2 cellular contexts compared by ENCODE assay signal in the genomic region with DNA sequence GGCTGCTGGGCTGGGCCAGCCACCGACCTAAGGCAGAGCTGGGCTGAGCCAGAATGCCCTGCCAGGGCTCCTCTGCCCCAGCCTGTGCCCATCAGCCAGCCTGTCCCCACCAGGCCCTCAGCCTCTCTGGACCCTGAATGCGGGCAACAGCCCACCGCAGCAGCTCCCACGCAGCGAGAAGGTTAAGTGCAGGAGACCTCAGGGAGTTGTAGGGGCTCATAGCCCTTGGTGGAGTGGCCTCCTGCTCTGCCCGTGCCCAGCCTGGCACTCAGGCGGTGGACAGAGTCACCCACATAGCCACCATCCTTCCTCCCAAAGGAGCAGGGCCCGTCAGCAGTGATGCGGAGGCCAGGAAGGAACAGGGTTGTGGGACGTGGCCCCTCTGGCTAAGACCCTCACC.
A peak's percentile ranks its signal among the peaks of the same experiment; 100 is the strongest.
TF ChIP-seq lines count a peak whose summit lies in the region.

No MANE protein-coding gene starts in this region.

TF ChIP-seq in HEK293, 187 proteins besides CTCF, POLR2A, EP300 and RAD21:
- TF ChIP-seq, protein P1, sequence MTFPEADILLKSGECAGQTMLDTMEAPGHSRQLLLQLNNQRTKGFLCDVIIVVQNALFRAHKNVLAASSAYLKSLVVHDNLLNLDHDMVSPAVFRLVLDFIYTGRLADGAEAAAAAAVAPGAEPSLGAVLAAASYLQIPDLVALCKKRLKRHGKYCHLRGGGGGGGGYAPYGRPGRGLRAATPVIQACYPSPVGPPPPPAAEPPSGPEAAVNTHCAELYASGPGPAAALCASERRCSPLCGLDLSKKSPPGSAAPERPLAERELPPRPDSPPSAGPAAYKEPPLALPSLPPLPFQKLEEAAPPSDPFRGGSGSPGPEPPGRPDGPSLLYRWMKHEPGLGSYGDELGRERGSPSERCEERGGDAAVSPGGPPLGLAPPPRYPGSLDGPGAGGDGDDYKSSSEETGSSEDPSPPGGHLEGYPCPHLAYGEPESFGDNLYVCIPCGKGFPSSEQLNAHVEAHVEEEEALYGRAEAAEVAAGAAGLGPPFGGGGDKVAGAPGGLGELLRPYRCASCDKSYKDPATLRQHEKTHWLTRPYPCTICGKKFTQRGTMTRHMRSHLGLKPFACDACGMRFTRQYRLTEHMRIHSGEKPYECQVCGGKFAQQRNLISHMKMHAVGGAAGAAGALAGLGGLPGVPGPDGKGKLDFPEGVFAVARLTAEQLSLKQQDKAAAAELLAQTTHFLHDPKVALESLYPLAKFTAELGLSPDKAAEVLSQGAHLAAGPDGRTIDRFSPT (tag by site-specific recombination; IDR thresholded peaks at IDR 0.05): peak; percentile 27; the same call in 1 of the 2 replicates
- TF ChIP-seq ZBTB1 (tag by site-specific recombination; IDR thresholded peaks at IDR 0.05): no peak

TF ChIP-seq in H1, 55 proteins besides CTCF, POLR2A, EP300 and RAD21:
- TF ChIP-seq YY1 (IDR thresholded peaks at IDR 0.05; ENCODE audit: low read depth, low read length): no peak
- TF ChIP-seq JUN (IDR thresholded peaks at IDR 0.05; ENCODE audit: low read depth, low read length): no peak
- no peak for TF ChIP-seq EGR1 (IDR thresholded peaks at IDR 0.05; ENCODE audit: borderline replicate concordance, low read depth, low read length)
- TF ChIP-seq BRCA1 (IDR thresholded peaks at IDR 0.05; ENCODE audit: low read depth, low read length): no peak
- TF ChIP-seq KDM5A (IDR thresholded peaks at IDR 0.05; ENCODE audit: low read length): no peak
- TF ChIP-seq, protein P2, sequence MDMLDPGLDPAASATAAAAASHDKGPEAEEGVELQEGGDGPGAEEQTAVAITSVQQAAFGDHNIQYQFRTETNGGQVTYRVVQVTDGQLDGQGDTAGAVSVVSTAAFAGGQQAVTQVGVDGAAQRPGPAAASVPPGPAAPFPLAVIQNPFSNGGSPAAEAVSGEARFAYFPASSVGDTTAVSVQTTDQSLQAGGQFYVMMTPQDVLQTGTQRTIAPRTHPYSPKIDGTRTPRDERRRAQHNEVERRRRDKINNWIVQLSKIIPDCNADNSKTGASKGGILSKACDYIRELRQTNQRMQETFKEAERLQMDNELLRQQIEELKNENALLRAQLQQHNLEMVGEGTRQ (IDR thresholded peaks at IDR 0.05; ENCODE audit: low read length): no peak
- TF ChIP-seq NANOG (IDR thresholded peaks at IDR 0.05; ENCODE audit: insufficient read depth, low read depth, low read length, poor library complexity, severe bottlenecking): no peak
- no peak for TF ChIP-seq KDM4A (IDR thresholded peaks at IDR 0.05; ENCODE audit: low read depth, low read length, severe bottlenecking)
- no peak for TF ChIP-seq NRF1 (IDR thresholded peaks at IDR 0.05; ENCODE audit: low read depth, low read length)
- TF ChIP-seq FOSL1 (IDR thresholded peaks at IDR 0.05; ENCODE audit: insufficient read depth, low read depth, low read length): no peak
- TF ChIP-seq POU5F1 (IDR thresholded peaks at IDR 0.05; ENCODE audit: low read depth, low read length): no peak
- TF ChIP-seq CTBP2 (IDR thresholded peaks at IDR 0.05; ENCODE audit: borderline replicate concordance, insufficient read depth, insufficient read length, low read length): no peak
- no peak for TF ChIP-seq TCF12 (IDR thresholded peaks at IDR 0.05; ENCODE audit: low read depth, low read length)
- no peak for TF ChIP-seq KDM1A (IDR thresholded peaks at IDR 0.05; ENCODE audit: borderline replicate concordance, low read length)
- TF ChIP-seq CEBPB (IDR thresholded peaks at IDR 0.05; ENCODE audit: low read depth, low read length): no peak
- TF ChIP-seq CHD2 (IDR thresholded peaks at IDR 0.05; ENCODE audit: low read length): no peak
- TF ChIP-seq SIX5 (IDR thresholded peaks at IDR 0.05; ENCODE audit: low read depth, low read length): no peak
- no peak for TF ChIP-seq SAP30 (IDR thresholded peaks at IDR 0.05; ENCODE audit: insufficient read depth, insufficient replicate concordance, low read length)
- no peak for TF ChIP-seq RBBP5 (IDR thresholded peaks at IDR 0.05; ENCODE audit: borderline replicate concordance, low read depth, low read length)
